In the genomic region with DNA sequence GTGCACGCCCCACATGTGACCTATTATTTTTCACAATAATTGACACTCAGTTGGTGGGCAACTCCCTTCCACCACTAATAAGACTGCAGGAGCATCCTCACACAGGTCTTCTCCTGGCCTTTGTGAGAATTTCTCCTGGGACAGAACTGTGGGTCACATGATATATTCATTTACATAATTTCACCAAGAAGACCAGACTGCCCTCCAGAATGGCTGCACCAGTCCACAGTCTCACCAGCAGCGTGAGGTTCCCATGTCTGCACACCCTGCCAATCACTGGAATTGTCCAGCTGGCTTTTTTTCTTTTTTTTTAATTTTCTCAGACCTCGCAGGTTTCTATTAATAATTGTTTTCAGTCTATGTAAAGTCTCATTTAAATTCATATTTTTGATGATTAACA, we compare ENCODE assay signal across 33 cellular contexts.
"Had no signal": no experiment of that assay in that cellular context is flagged by ENCODE, and none has a peak within 500 bp of the region (broad histone marks: within the 10 kb centered on the region; RNA-seq: fewer than 3 reads in every experiment).

No MANE protein-coding gene starts in this region.

- H3K27ac ChIP-seq: ascending aorta, WERI-Rb-1 had no signal

- DNase-seq: activated CD4-positive, alpha-beta T cell treated with anti-CD3 and anti-CD28 coated beads for 1 hour; activated CD4-positive, alpha-beta T cell treated with anti-CD3 and anti-CD28 coated beads for 48 hours; activated CD4-positive, alpha-beta T cell treated with anti-CD3 and anti-CD28 coated beads, Interleukin-2, amount 50 U/mL, for 4 hours; activated CD4-positive, CD25-positive, alpha-beta regulatory T cell; activated CD8-positive, alpha-beta memory T cell treated with anti-CD3 and anti-CD28 coated beads, Interleukin-2, amount 50 U/mL, for 4 hours; activated gamma-delta T cell; activated naive CD4-positive, alpha-beta T cell treated with Interleukin-2 at 50 U/mL for 16 hours; activated naive CD8-positive, alpha-beta T cell treated with anti-CD3 and anti-CD28 coated beads for 36 hours; activated T-cell treated with anti-CD3 and anti-CD28 coated beads for 4 hours; activated T-cell treated with anti-CD3 and anti-CD28 coated beads, Interleukin-2, amount 50 U/mL, for 48 hours; amygdala; IMR-90; Kasumi-1; KBM-7; MG63; NCI-H1048; NCI-H1105 treated with DMSO at 0.1 percent for 48 hours; NCI-H1436; NCI-H1694 treated with DMSO at 0.1 percent for 48 hours; NCI-H2029; NCI-H510A; NCI-H526; NCI-H748 treated with DMSO at 0.1 percent for 48 hours; NK-92 treated with Interleukin-12 subunit alpha and Interleukin-12 subunit beta, amount 100 ng/mL, for 24 hours; PC-3; Peyer's patch; RPMI8226; SW 1271; T-helper 1 cell; T1000; WERI-Rb-1 had no signal

- H3K27ac Mint-ChIP-seq: activated naive CD8-positive, alpha-beta T cell treated with anti-CD3 and anti-CD28 coated beads for 36 hours had no signal

- H3K4me3 ChIP-seq: ascending aorta, MG63, Peyer's patch had no signal

- ATAC-seq: PC-3 had no signal

- H3K27me3 Mint-ChIP-seq: activated naive CD8-positive, alpha-beta T cell treated with anti-CD3 and anti-CD28 coated beads for 36 hours had no signal

- H3K9me3 Mint-ChIP-seq: activated naive CD8-positive, alpha-beta T cell treated with anti-CD3 and anti-CD28 coated beads for 36 hours; activated T-helper 2 cell treated with anti-CD3 and anti-CD28 coated beads, Interferon-gamma antibody, Interleukin-2, Interleukin-4, amounts not matched to agents 10 μg/mL and 5 μg/mL and 100 μg/mL, durations not matched to agents 14 hours and 24 hours and 36 hours had no signal

- H3K27me3 ChIP-seq: ascending aorta, MG63, Peyer's patch had no signal

- H3K9me3 ChIP-seq: ascending aorta, MG63, Peyer's patch had no signal

- H3K4me3 Mint-ChIP-seq: activated naive CD8-positive, alpha-beta T cell treated with anti-CD3 and anti-CD28 coated beads for 36 hours had no signal

- H3K36me3 ChIP-seq: Peyer's patch, WERI-Rb-1 had no signal
